Comparison of ENCODE assay signal across 28 cellular contexts in the genomic region with DNA sequence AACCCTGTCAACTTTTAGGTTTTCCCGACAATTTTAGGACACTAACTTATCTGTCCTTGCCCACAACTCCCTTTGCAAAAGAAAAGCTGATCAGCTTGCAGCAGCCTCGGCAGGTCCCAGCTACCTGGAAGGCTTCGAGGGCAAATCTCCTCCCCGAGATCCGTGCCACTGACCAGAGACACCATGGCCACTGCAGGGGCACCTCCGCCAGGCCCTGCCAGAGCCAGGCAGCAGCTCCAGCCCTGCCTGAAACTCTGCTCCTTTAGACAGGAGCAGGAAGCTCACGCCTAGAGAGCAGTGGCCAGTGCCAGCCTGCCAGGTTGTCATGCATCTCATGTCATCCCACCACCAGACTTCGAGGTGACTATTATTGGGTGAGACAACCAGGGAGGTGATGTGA. TPM values are rescaled to one million over a fixed set of nuclear protein-coding genes. Genes with fewer than 3 reads are reported as not detected.
DNase-seq lines count a peak whose midpoint lies in the region; ATAC-seq, FAIRE-seq and TF ChIP-seq lines count a peak whose summit lies in the region.
"Had no signal": no experiment of that assay in that cellular context is flagged by ENCODE, and none has a peak within 500 bp of the region (broad histone marks: within the 10 kb centered on the region; RNA-seq: fewer than 3 reads in every experiment).

No MANE protein-coding gene starts in this region.

- H3K9me3 ChIP-seq in IMR-90 (ENCODE audit: control insufficient read depth, insufficient read depth, low read length), result no peaks in the 10 kb centered on the region
- no peaks in the 10 kb centered on the region for H3K9me3 ChIP-seq in H1 (ENCODE audit: insufficient read depth in 2 of 2, low read depth in 1 of 2, low read length in 1 of 2)
- no peaks in the 10 kb centered on the region for H3K9me3 ChIP-seq in colonic mucosa
- H3K9me3 ChIP-seq: BE2C, BLaER1 had no signal

- H2BK20ac ChIP-seq in IMR-90 (ENCODE audit: low read depth, low read length), result no peak overlapping the region
- no peak overlapping the region for H2BK20ac ChIP-seq in H1 (ENCODE audit: low read length)

- ATAC-seq in IMR-90 (ENCODE audit: low read depth), result no peak
- ATAC-seq: GM12878 had no signal

- peaks cover 29% of the 10 kb centered on the region for H3K27me3 ChIP-seq in IMR-90 (ENCODE audit: control insufficient read depth, insufficient read depth, low read length)
- H3K27me3 ChIP-seq in H1 (replicated peaks in 1 of 4; ENCODE audit: control insufficient read depth in 3 of 4, extremely low read depth in 1 of 4, insufficient read depth in 3 of 4, low read length in 3 of 4), result no peaks in the 10 kb centered on the region
- H3K27me3 ChIP-seq in colonic mucosa, result no peaks in the 10 kb centered on the region
- H3K27me3 ChIP-seq: BE2C, BLaER1 had no signal

- no peak overlapping the region for H3K4me2 ChIP-seq in IMR-90 (ENCODE audit: low read depth, low read length)
- no peak overlapping the region for H3K4me2 ChIP-seq in H1 (ENCODE audit: insufficient read depth in 1 of 2, low read depth in 2 of 2, low read length in 2 of 2)
- H3K4me2 ChIP-seq: BLaER1 had no signal

- no peak for TF ChIP-seq RAD21 in IMR-90 (IDR thresholded peaks at IDR 0.05; ENCODE audit: low read length)
- no peak for TF ChIP-seq RAD21 in H1 (IDR thresholded peaks at IDR 0.05 in 1 of 2, conservative IDR thresholded peaks at IDR 0.05 in 1 of 2; ENCODE audit: low read depth in 2 of 2, low read length in 2 of 2)

- H2AK5ac ChIP-seq in IMR-90 (ENCODE audit: low read depth, low read length) (no peak overlapping the region), H1 (ENCODE audit: low read depth, low read length) (no peak overlapping the region)

- no peak for FAIRE-seq in H1 (lab: Jason Lieb, UNC)
- FAIRE-seq: A204.1, GM12878, GM12892, GM18507 had no signal

- H4K91ac ChIP-seq in IMR-90 (ENCODE audit: insufficient read depth, low read depth, low read length) (no peak overlapping the region), H1 (replicated peaks; ENCODE audit: insufficient read length, low read length) (no peak overlapping the region)

- CTCF ChIA-PET in IMR-90 (lab: Yijun Ruan, JAX) (no interaction called here), H1 (lab: Charles Lee; ENCODE audit: partially characterized antibody) (interaction anchor here (1.0 to 7.9 kb wide), 13 partner anchors 10 to 172 kb away, joined by 3 to 78 read pairs (median 4); no protein-coding TSS in a partner anchor)

- H3K23ac ChIP-seq in IMR-90 (ENCODE audit: low read depth, low read length), result no peak overlapping the region
- H3K23ac ChIP-seq in H1 (ENCODE audit: insufficient read length), result no peak overlapping the region

- POLR2A ChIA-PET in IMR-90 (lab: Charles Lee; ENCODE audit: unreplicated experiment) (interaction anchor here (0.8 kb wide), 1 partner anchor 9 kb away, joined by 3 read pairs; no protein-coding TSS in a partner anchor), H1 (lab: Charles Lee; ENCODE audit: partially characterized antibody) (interaction anchor here (0.9 to 1.9 kb wide), 7 partner anchors 26 to 83 kb away, joined by 3 to 5 read pairs (median 4); no protein-coding TSS in a partner anchor)

- H3K9me3 Mint-ChIP-seq in neural crest cell, result no peaks in the 10 kb centered on the region
- H3K9me3 Mint-ChIP-seq: CD4-positive, CD25-positive, alpha-beta regulatory T cell; CD8-positive, alpha-beta memory T cell had no signal

- no peak overlapping the region for H3K14ac ChIP-seq in IMR-90 (replicated peaks; ENCODE audit: low read depth, low read length)
- no peak overlapping the region for H3K14ac ChIP-seq in H1 (ENCODE audit: insufficient read length)

- no peak overlapping the region for H3K4ac ChIP-seq in IMR-90 (ENCODE audit: low read depth, low read length)
- H3K4ac ChIP-seq in H1 (replicated peaks; ENCODE audit: insufficient read length, low read depth, low read length), result no peak overlapping the region

- H2BK15ac ChIP-seq in IMR-90 (ENCODE audit: low read depth, low read length) (no peak overlapping the region), H1 (ENCODE audit: low read length) (no peak overlapping the region)

- TF ChIP-seq POLR2A in IMR-90 (IDR thresholded peaks at IDR 0.05; ENCODE audit: low read depth, low read length) (no peak), H1 (IDR thresholded peaks at IDR 0.05; ENCODE audit: control extremely low read depth in 1 of 2, low read depth in 2 of 2, low read length in 2 of 2) (no peak)

- H3K18ac ChIP-seq in IMR-90 (ENCODE audit: low read depth, low read length) (no peak overlapping the region), H1 (ENCODE audit: extremely low read depth, low read length) (peak overlapping the region; percentile 48; the same call in 1 of the 2 replicates)

- H4K8ac ChIP-seq in IMR-90 (ENCODE audit: low read depth in 2 of 2, low read length in 2 of 2) (no peak overlapping the region), H1 (ENCODE audit: extremely low read depth, insufficient read depth, low read length) (no peak overlapping the region)

- H3K23me2 ChIP-seq in H1 (ENCODE audit: low read depth, low read length), result no peaks in the 10 kb centered on the region

- no peaks in the 10 kb centered on the region for H3K79me2 ChIP-seq in H1 (ENCODE audit: control insufficient read depth in 1 of 2, insufficient read depth in 2 of 2, low read length in 2 of 2)

- H3K4me1 ChIP-seq in IMR-90 (ENCODE audit: control insufficient read depth, insufficient read depth, low read length), result peaks cover 2% of the 10 kb centered on the region; the same call in 1 of the 2 replicates
- H3K4me1 ChIP-seq in H1 (replicated peaks in 1 of 4; ENCODE audit: control insufficient read depth in 3 of 4, insufficient read depth in 4 of 4, low read length in 3 of 4), result peaks cover 0 to 5% (median 0%) of the 10 kb centered on the region in 4 experiments; a peak in 4 of 7 replicates
- H3K4me1 ChIP-seq in colonic mucosa, result no peaks in the 10 kb centered on the region
- H3K4me1 ChIP-seq: BE2C had no signal

- H2AFZ ChIP-seq in IMR-90 (replicated peaks; ENCODE audit: low read length, poor library complexity), result no peak overlapping the region
- H2AFZ ChIP-seq in H1 (ENCODE audit: low read length), result no peak overlapping the region

- dilution Hi-C loops in IMR-90 (cut with HindIII; ENCODE audit: low sequenced_read_pairs, unreplicated experiment), result no loop called here

- WGBS in IMR-90 (ENCODE audit: extremely low coverage in 2 of 2, insufficient read length in 1 of 2), 2 experiments, result 62% methylated on average over 5 of the region's 8 CpGs; no CpG with 5 or more reads in 1 of the 2 experiments
- 95% methylated on average over 8 of the region's 8 CpGs; no CpG with 5 or more reads in 1 of the 2 experiments for WGBS in H1 (ENCODE audit: extremely low coverage in 1 of 2, insufficient coverage in 1 of 2, insufficient read length in 1 of 2, insufficient replicate concordance in 2 of 2, low coverage in 1 of 2, low lambda C conversion rate in 2 of 2, missing lambda C conversion rate in 1 of 2), 2 experiments

- peaks cover 4% of the 10 kb centered on the region; the same call in 1 of the 2 replicates for H4K20me1 ChIP-seq in IMR-90 (ENCODE audit: insufficient read depth, low read length)
- H4K20me1 ChIP-seq in H1 (replicated peaks in 1 of 2; ENCODE audit: control insufficient read depth in 1 of 2, insufficient read depth in 2 of 2, low read length in 2 of 2), result no peaks in the 10 kb centered on the region
- H4K20me1 ChIP-seq: BLaER1 had no signal

- H2BK12ac ChIP-seq in H1 (ENCODE audit: low read depth, low read length), result 0 out of 2 replicates have a peak overlapping the region, but pooled peaks have one; percentile 27

- no peak for TF ChIP-seq EP300 in H1 (IDR thresholded peaks at IDR 0.05; ENCODE audit: borderline replicate concordance in 1 of 2, low read depth in 2 of 2, low read length in 2 of 2)

- H4K5ac ChIP-seq in IMR-90 (ENCODE audit: low read depth, low read length) (no peak overlapping the region), H1 (ENCODE audit: insufficient read length, low read depth, low read length) (no peak overlapping the region)

- H3K36me3 Mint-ChIP-seq in neural crest cell (ENCODE audit: low read depth), result no peaks in the 10 kb centered on the region
- H3K36me3 Mint-ChIP-seq: CD14-positive monocyte; CD4-positive, alpha-beta memory T cell; CD4-positive, CD25-positive, alpha-beta regulatory T cell; CD8-positive, alpha-beta memory T cell had no signal

- H3K36me3 ChIP-seq in IMR-90 (ENCODE audit: control insufficient read depth, insufficient read depth, low read length) (no peaks in the 10 kb centered on the region), H1 (ENCODE audit: control insufficient read depth in 2 of 4, insufficient read depth in 4 of 4, low read length in 3 of 4) (no peaks in the 10 kb centered on the region), colonic mucosa (no peaks in the 10 kb centered on the region)
- H3K36me3 ChIP-seq: BE2C, BLaER1 had no signal

- no peak overlapping the region for H3K27ac ChIP-seq in IMR-90 (ENCODE audit: insufficient read depth, low read length)
- H3K27ac ChIP-seq in H1 (ENCODE audit: low read depth, low read length), result no peak overlapping the region
- no peak overlapping the region for H3K27ac ChIP-seq in colonic mucosa
- H3K27ac ChIP-seq: BLaER1 had no signal

- intact Hi-C loops in IMR-90 (cut with micrococcal nuclease) (no loop called here), colonic mucosa (cut with DNase I) (no loop called here)

- no peaks in the 10 kb centered on the region for H3K27me3 Mint-ChIP-seq in neural crest cell (ENCODE audit: low read depth)
- H3K27me3 Mint-ChIP-seq: CD4-positive, CD25-positive, alpha-beta regulatory T cell had no signal

- BruUV-seq in IMR-90 (replicated peaks; lab: Mats Ljungman, UMichigan), result no TSS peak

- peak overlapping the region; percentile 27 for H3K27ac Mint-ChIP-seq in neural crest cell (ENCODE audit: unreplicated experiment)
- H3K27ac Mint-ChIP-seq: CD4-positive, alpha-beta memory T cell; CD4-positive, CD25-positive, alpha-beta regulatory T cell; CD8-positive, alpha-beta memory T cell had no signal

- H2BK5ac ChIP-seq in IMR-90 (ENCODE audit: low read depth, low read length, poor library complexity, severe bottlenecking), result no peak overlapping the region
- H2BK5ac ChIP-seq in H1 (ENCODE audit: low read depth, low read length), result no peak overlapping the region

- H2AK9ac ChIP-seq in IMR-90 (replicated peaks; ENCODE audit: low read depth, low read length, poor library complexity), result peak overlapping the region; percentile 81

- no peak for TF ChIP-seq CTCF in IMR-90 (conservative IDR thresholded peaks at IDR 0.05; ENCODE audit: low read depth, low read length)
- TF ChIP-seq CTCF in H1 (IDR thresholded peaks at IDR 0.05; ENCODE audit: control extremely low read depth in 1 of 3, insufficient read depth in 1 of 3, low read depth in 1 of 3, low read length in 3 of 3), result no peak
- TF ChIP-seq CTCF in neural crest cell (conservative IDR thresholded peaks at IDR 0.05), result no peak
- no peak for TF ChIP-seq CTCF in colonic mucosa (IDR thresholded peaks at IDR 0.05)

- H3K4me1 Mint-ChIP-seq in neural crest cell, result peaks cover 10% of the 10 kb centered on the region
- H3K4me1 Mint-ChIP-seq: CD14-positive monocyte; CD4-positive, alpha-beta memory T cell; CD4-positive, CD25-positive, alpha-beta regulatory T cell; CD8-positive, alpha-beta memory T cell had no signal

- H3K4me3 ChIP-seq in IMR-90 (ENCODE audit: insufficient read depth, low read depth, low read length) (no peak overlapping the region), H1 (ENCODE audit: extremely low read depth in 1 of 4, insufficient read depth in 2 of 4, low read depth in 3 of 4, low read length in 4 of 4) (no peak overlapping the region), colonic mucosa (no peak overlapping the region)
- H3K4me3 ChIP-seq: BLaER1, GM12878 had no signal

- DNase-seq in IMR-90, result no peak
- DNase-seq in H1 (ENCODE audit: low read depth in 1 of 2, low spot score in 2 of 2), result no peak
- DNase-seq in neural crest cell (ENCODE audit: low read depth, low spot score), result no peak
- DNase-seq in colonic mucosa, result no peak
- DNase-seq in amygdala (lab: John Stamatoyannopoulos, UW), result no peak
- DNase-seq in NCI-H748 (lab: John Stamatoyannopoulos, UW; ENCODE audit: unreplicated experiment), result no peak
- DNase-seq: 8988T; ACHN; BE2C; C1 segment of cervical spinal cord; CD4-positive, alpha-beta memory T cell; CD4-positive, CD25-positive, alpha-beta regulatory T cell; CD8-positive, alpha-beta memory T cell; COR-L47; DMS 273 treated with DMSO at 0.1 percent for 48 hours; DMS153; DMS53; DMS79; DND-41; EL; GDM1 had no signal

- H3K9ac ChIP-seq in IMR-90 (ENCODE audit: low read depth, low read length), result no peak overlapping the region
- H3K9ac ChIP-seq in H1 (replicated peaks in 1 of 4; ENCODE audit: extremely low read depth in 1 of 4, low read depth in 3 of 4, low read length in 3 of 4), result no peak overlapping the region
- H3K9ac ChIP-seq in colonic mucosa (ENCODE audit: low read depth in 2 of 2, low read length in 2 of 2), result no peak overlapping the region
- H3K9ac ChIP-seq: BLaER1 had no signal

- H3K9me1 ChIP-seq in IMR-90 (ENCODE audit: insufficient read depth, low read length), result no peaks in the 10 kb centered on the region

- in situ Hi-C loops in IMR-90 (cut with MboI; ENCODE audit: low sequenced_read_pairs), result no loop called here

- H3K56ac ChIP-seq in IMR-90 (ENCODE audit: extremely low read depth, insufficient read depth, low read length) (no peak overlapping the region), H1 (replicated peaks; ENCODE audit: insufficient read length, low read depth, low read length) (no peak overlapping the region)

- no peaks in the 10 kb centered on the region for H3K79me1 ChIP-seq in IMR-90 (ENCODE audit: low read depth in 1 of 2, low read length in 2 of 2)
- H3K79me1 ChIP-seq in H1 (ENCODE audit: low read depth, low read length), result no peaks in the 10 kb centered on the region; the same call in 1 of the 2 replicates

- H3K4me3 Mint-ChIP-seq in neural crest cell, result no peak overlapping the region
- H3K4me3 Mint-ChIP-seq: CD14-positive monocyte; CD4-positive, alpha-beta memory T cell; CD4-positive, CD25-positive, alpha-beta regulatory T cell; CD8-positive, alpha-beta memory T cell had no signal

- H2BK120ac ChIP-seq in IMR-90 (ENCODE audit: low read depth, low read length) (no peak overlapping the region), H1 (replicated peaks; ENCODE audit: low read depth, low read length) (no peak overlapping the region)

RNA-seq across cellular contexts. Expression of a gene that starts 21.1 kb away (rescaled TPM):
- total RNA-seq in IMR-90 (2012; rRNA removed) (not detected in 2 replicates), neural crest cell (4.0 and 4.4 TPM in 2 replicates), colonic mucosa (not detected)
- polyA plus RNA-seq in IMR-90 (2012; rRNA removed) (not detected in 2 replicates), H1 (2011; rRNA removed) (1.4 TPM in 2 replicates)
- polyA plus RNA-seq in IMR-90 (2012; cell fraction: cytosol; rRNA removed), result 0.01 TPM in 1 of 2 replicates, not detected in the other
- polyA plus RNA-seq in IMR-90 (2012; cell fraction: nucleus; rRNA removed; ENCODE audit: low replicate concordance), result not detected in 2 replicates
- total RNA-seq in H1 (2021; fragmentation: NEBNext Ultra II Directional; extraction: Animal tissue kit (Norgen Biotek cat#: 25700)), result 2.2 and 2.3 TPM in 2 replicates
- 1.3 TPM for polyA plus RNA-seq in H1 (2011; cell fraction: cytosol; rRNA removed)
- polyA plus RNA-seq in H1 (2011; cell fraction: nucleus; rRNA removed), result 1.2 TPM
- 1.0 to 3.7 TPM (median 2.6 TPM) in 4 replicates for polyA plus RNA-seq in H1 (2012, experiment 1 of 2)
- 1.2 TPM for polyA plus RNA-seq in H1 (2012, experiment 2 of 2)
- 1.2 TPM for polyA plus RNA-seq in H1 (2013, experiment 1 of 2)
- polyA plus RNA-seq in H1 (2013, experiment 2 of 2), result 1.3 TPM
- 0.41 TPM in 2 replicates for polyA minus RNA-seq in H1 (2011; rRNA and poly(A)+ RNA removed)
- 1.8 TPM for polyA minus RNA-seq in H1 (2011; cell fraction: cytosol; rRNA and poly(A)+ RNA removed)
- polyA minus RNA-seq in H1 (2011; cell fraction: nucleus; rRNA and poly(A)+ RNA removed), result not detected
- total RNA-seq: CD4-positive, alpha-beta memory T cell; CD4-positive, CD25-positive, alpha-beta regulatory T cell; CD8-positive, alpha-beta memory T cell; GM12878 had no signal
- polyA plus RNA-seq: AG04450; CD14-positive monocyte; CD4-positive, alpha-beta memory T cell; CD4-positive, CD25-positive, alpha-beta regulatory T cell; CD8-positive, alpha-beta memory T cell; GM12878 had no signal

RNA-seq across cellular contexts. Expression of a gene that starts 34.0 kb away (rescaled TPM):
- total RNA-seq in IMR-90 (2012; rRNA removed) (192 and 224 TPM in 2 replicates), neural crest cell (5.1 and 5.3 TPM in 2 replicates), colonic mucosa (10 to 100 TPM; 26.7 to 29.1 TPM)
- polyA plus RNA-seq in IMR-90 (2012; rRNA removed) (120 and 129 TPM in 2 replicates), H1 (2011; rRNA removed) (8.0 and 13.0 TPM in 2 replicates)
- 59.5 and 86.9 TPM in 2 replicates for polyA plus RNA-seq in IMR-90 (2012; cell fraction: cytosol; rRNA removed)
- 17.7 and 49.2 TPM in 2 replicates for polyA plus RNA-seq in IMR-90 (2012; cell fraction: nucleus; rRNA removed; ENCODE audit: low replicate concordance)
- 7.8 and 7.9 TPM in 2 replicates for total RNA-seq in H1 (2021; fragmentation: NEBNext Ultra II Directional; extraction: Animal tissue kit (Norgen Biotek cat#: 25700))
- polyA plus RNA-seq in H1 (2011; cell fraction: cytosol; rRNA removed), result 7.9 TPM
- 4.4 TPM for polyA plus RNA-seq in H1 (2011; cell fraction: nucleus; rRNA removed)
- polyA plus RNA-seq in H1 (2012, experiment 1 of 2), result 6.7 to 7.7 TPM (median 7.3 TPM) in 4 replicates
- 4.7 TPM for polyA plus RNA-seq in H1 (2012, experiment 2 of 2)
- 14.5 TPM for polyA plus RNA-seq in H1 (2013, experiment 1 of 2)
- polyA plus RNA-seq in H1 (2013, experiment 2 of 2), result 19.3 TPM
- 7.5 and 13.4 TPM in 2 replicates for polyA minus RNA-seq in H1 (2011; rRNA and poly(A)+ RNA removed)
- polyA minus RNA-seq in H1 (2011; cell fraction: cytosol; rRNA and poly(A)+ RNA removed), result 3.1 TPM
- 4.7 TPM for polyA minus RNA-seq in H1 (2011; cell fraction: nucleus; rRNA and poly(A)+ RNA removed)
- total RNA-seq: CD4-positive, alpha-beta memory T cell; CD4-positive, CD25-positive, alpha-beta regulatory T cell had no signal
- polyA plus RNA-seq: CD14-positive monocyte had no signal
